Comparison of ENCODE assay signal across 8 cellular contexts in the genomic region with DNA sequence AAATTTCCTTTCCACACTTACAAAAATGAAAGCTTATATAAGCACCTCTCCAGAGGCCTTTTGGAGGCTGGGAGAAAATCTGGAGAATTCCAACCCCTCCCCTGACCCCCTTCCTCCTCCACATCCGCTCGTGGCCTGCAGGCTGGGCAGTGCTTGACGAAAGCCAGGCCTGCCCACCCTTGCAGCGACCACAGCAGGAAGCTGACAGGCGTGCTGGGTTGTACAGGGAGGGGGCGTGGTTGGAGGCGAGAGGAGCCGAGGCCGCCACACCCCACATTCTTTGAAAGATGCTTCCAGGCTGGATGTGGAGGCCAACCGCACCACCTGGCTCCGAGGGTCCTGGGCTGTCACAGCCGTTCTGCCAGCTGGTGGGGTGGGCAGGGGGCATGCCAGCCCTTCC. TPM values are rescaled to one million over a fixed set of nuclear protein-coding genes. Genes with fewer than 3 reads are reported as not detected.
A peak's percentile ranks its signal among the peaks of the same experiment; 100 is the strongest.
DNase-seq lines count a peak whose midpoint lies in the region; ATAC-seq, FAIRE-seq and TF ChIP-seq lines count a peak whose summit lies in the region.

No MANE protein-coding gene starts in this region.

- no peaks in the 10 kb centered on the region for H3K27me3 Mint-ChIP-seq in H9 (ENCODE audit: low read depth)

- H4K5ac ChIP-seq in H9 (ENCODE audit: insufficient read length, low read depth, low read length) = no peak overlapping the region

- no peaks in the 10 kb centered on the region for H3K79me1 ChIP-seq in H9 (ENCODE audit: insufficient read depth, low read depth, low read length, poor library complexity, severe bottlenecking)

- no peak overlapping the region for H3K18ac ChIP-seq in H9 (ENCODE audit: insufficient read length, low read depth, low read length)

- peaks cover 26 to 50% of the 10 kb centered on the region in 2 experiments for H3K4me1 Mint-ChIP-seq in H9

- H3K27ac ChIP-seq in H9 (ENCODE audit: insufficient read length, low read depth, low read length) (no peak overlapping the region), WERI-Rb-1 (no peak overlapping the region)

- H3K4me2 ChIP-seq in H9 (ENCODE audit: insufficient read depth, insufficient read length, low read length) = no peak overlapping the region

- H2BK12ac ChIP-seq in H9 (ENCODE audit: insufficient read length, low read depth, low read length) = no peak overlapping the region

- H3K4ac ChIP-seq in H9 (ENCODE audit: low read depth, low read length) = no peak overlapping the region

- no peak overlapping the region for H4K91ac ChIP-seq in H9 (ENCODE audit: insufficient read length, low read depth, low read length)

- no peak overlapping the region for H3K23ac ChIP-seq in H9 (ENCODE audit: insufficient read length, low read depth, low read length)

- H2BK5ac ChIP-seq in H9 (ENCODE audit: insufficient read length, low read length) = no peak overlapping the region

- no peak overlapping the region for H2BK15ac ChIP-seq in H9 (ENCODE audit: low read depth, low read length)

- H3K9me3 ChIP-seq in H9 (ENCODE audit: control insufficient read depth, low read depth, low read length) = no peaks in the 10 kb centered on the region
- no peaks in the 10 kb centered on the region for H3K9me3 ChIP-seq in WERI-Rb-1 (ENCODE audit: severe bottlenecking)

- no peaks in the 10 kb centered on the region for H3K23me2 ChIP-seq in H9 (ENCODE audit: insufficient read length, low read depth, low read length, poor library complexity, severe bottlenecking)

- H3K4me3 Mint-ChIP-seq in H9 = no peak overlapping the region

- H4K20me1 ChIP-seq in H9 (ENCODE audit: control insufficient read depth, insufficient read depth, insufficient read length) = peaks cover 2% of the 10 kb centered on the region

- TF ChIP-seq CTCF in H9 (conservative IDR thresholded peaks at IDR 0.05) (no peak), WERI-Rb-1 (IDR thresholded peaks at IDR 0.05; ENCODE audit: low read depth, low read length) (no peak)

- no CpG with 5 or more reads among the region's 12 CpGs for WGBS in H9 (ENCODE audit: extremely low coverage, insufficient read length, low lambda C conversion rate)

- no peaks in the 10 kb centered on the region for H3K36me3 ChIP-seq in WERI-Rb-1

- H2AFZ ChIP-seq in H9 (ENCODE audit: low read length) = no peak overlapping the region

- H3K4me1 ChIP-seq in H9 (ENCODE audit: insufficient read depth, low read length) = no peaks in the 10 kb centered on the region; the same call in 1 of the 2 replicates

- ATAC-seq in GM19455 (IDR thresholded peaks at IDR 0.05; ENCODE audit: unreplicated experiment) (no peak), GM21390 (IDR thresholded peaks at IDR 0.05; ENCODE audit: unreplicated experiment) (no peak)

- H3K56ac ChIP-seq in H9 (ENCODE audit: insufficient read length, low read depth, low read length) = no peak overlapping the region

- no peaks in the 10 kb centered on the region for H3K79me2 ChIP-seq in H9 (ENCODE audit: insufficient read depth, low read length)

- H3K27me3 ChIP-seq in H9 (ENCODE audit: insufficient read depth, low read length) (no peaks in the 10 kb centered on the region), WERI-Rb-1 (ENCODE audit: insufficient read depth, low read depth, severe bottlenecking) (no peaks in the 10 kb centered on the region)

- H3K9ac ChIP-seq in H9 (ENCODE audit: extremely low read depth, insufficient read length, low read length) = no peak overlapping the region

- no peak overlapping the region for H3K27ac Mint-ChIP-seq in H9

- no peak overlapping the region for H4K8ac ChIP-seq in H9 (replicated peaks; ENCODE audit: insufficient read length, low read depth, low read length)

- H3K14ac ChIP-seq in H9 (ENCODE audit: insufficient read depth, low read length) = no peak overlapping the region

- H3K4me3 ChIP-seq in WERI-Rb-1 (ENCODE audit: low read depth, low read length) = no peak overlapping the region

- H3K36me3 Mint-ChIP-seq in H9 (ENCODE audit: insufficient read depth in 1 of 3, low read depth in 3 of 3) = no peaks in the 10 kb centered on the region

- no peak overlapping the region for H2AK5ac ChIP-seq in H9 (ENCODE audit: insufficient read length, low read length)

- FAIRE-seq in endometrium (lab: Jason Lieb, UNC) (peak; percentile 94), RCC 7860 (lab: Jason Lieb, UNC) (no peak)

- no peak overlapping the region for H2BK120ac ChIP-seq in H9 (ENCODE audit: low read depth, low read length, poor library complexity, severe bottlenecking)

- no peak overlapping the region for H2BK20ac ChIP-seq in H9 (ENCODE audit: low read depth, low read length, poor library complexity, severe bottlenecking)

- peak; percentile 87 for DNase-seq in H9
- peak; percentile 50 for DNase-seq in activated CD4-positive, alpha-beta T cell treated with anti-CD3 and anti-CD28 coated beads for 48 hours
- peak; percentile 66 for DNase-seq in non-pigmented ciliary epithelial cell (ENCODE audit: low read depth)
- DNase-seq in WERI-Rb-1 = no peak
- no peak for DNase-seq in RCC 7860 (ENCODE audit: low spot score)

- H3T11ph ChIP-seq in H9 (ENCODE audit: low read length) = no peak overlapping the region

- no peaks in the 10 kb centered on the region for H3K9me3 Mint-ChIP-seq in H9

RNA-seq across cellular contexts. Expression of gene IER5L, which starts 47.8 kb away (rescaled TPM):
- 1.0 and 1.3 TPM in 2 replicates for total RNA-seq in H9 (2021)

Comparison
In these comparisons a context has a peak if more than half of its experiments do, and no peak if none do; other contexts are left out.
1. DNase-seq: peak in H9 (single experiment), activated CD4-positive, alpha-beta T cell treated with anti-CD3 and anti-CD28 coated beads for 48 hours (single experiment) and non-pigmented ciliary epithelial cell (single experiment); none in WERI-Rb-1 (single experiment) and RCC 7860 (single experiment).